9 cellular contexts compared by ENCODE assay signal in genomic region chr2:42128731-42129486, GRCh38. TPM values are rescaled to one million over a fixed set of nuclear protein-coding genes. Genes with fewer than 3 reads are reported as not detected.
DNase-seq lines count a peak whose midpoint lies in the region; ATAC-seq lines count a peak whose summit lies in the region.
"Had no signal": no experiment of that assay in that cellular context is flagged by ENCODE, and none has a peak within 500 bp of the region (broad histone marks: within the 10 kb centered on the region; RNA-seq: fewer than 3 reads in every experiment).

No MANE protein-coding gene starts in this region.

- peak; percentile 63 for DNase-seq in GM03348 (ENCODE audit: low spot score)
- no peak for DNase-seq in neuronal stem cell (ENCODE audit: low spot score)
- no peak for DNase-seq in OCI-M2 (lab: John Stamatoyannopoulos, UW; ENCODE audit: unreplicated experiment)
- no peak for DNase-seq in OCI-M1 (lab: John Stamatoyannopoulos, UW)

- peak overlapping the region; percentile 82 for H3K4me3 Mint-ChIP-seq in activated T-helper 17 cell treated with anti-CD3 and anti-CD28 coated beads, Interleukin-2, amount 50 U/mL, for 72 hours

- H4K8ac ChIP-seq in neuronal stem cell (ENCODE audit: low read depth, low read length) = no peak overlapping the region

- no peaks in the 10 kb centered on the region for H3K27me3 ChIP-seq in neuronal stem cell (ENCODE audit: control insufficient read depth in 3 of 3, insufficient read depth in 3 of 3, low read depth in 1 of 3, low read length in 3 of 3)
- H3K27me3 ChIP-seq: cardiac muscle cell had no signal

- no peak overlapping the region for H2BK120ac ChIP-seq in neuronal stem cell (ENCODE audit: low read depth, low read length)

- H3K4ac ChIP-seq in neuronal stem cell (ENCODE audit: low read length) = no peak overlapping the region

- H3K9me3 ChIP-seq in neuronal stem cell (replicated peaks in 1 of 2; ENCODE audit: control insufficient read depth in 2 of 2, insufficient read depth in 1 of 2, low read depth in 1 of 2, low read length in 2 of 2) = no peaks in the 10 kb centered on the region

- H3K9ac ChIP-seq in neuronal stem cell (ENCODE audit: low read depth, low read length, poor library complexity) = no peak overlapping the region

- no peak overlapping the region for H3K27ac ChIP-seq in neuronal stem cell (replicated peaks; ENCODE audit: low read length)
- H3K27ac ChIP-seq: cardiac muscle cell had no signal

- H2AFZ ChIP-seq in neuronal stem cell (ENCODE audit: low read length) = peak overlapping the region; percentile 21

- no peak overlapping the region for H2AK5ac ChIP-seq in neuronal stem cell (ENCODE audit: low read depth, low read length)

- WGBS in neuronal stem cell (ENCODE audit: extremely low coverage in 2 of 2, insufficient read length in 2 of 2, insufficient replicate concordance in 1 of 2), 2 donors = no CpG with 5 or more reads among the region's 7 CpGs

- no peak overlapping the region for H4K91ac ChIP-seq in neuronal stem cell (ENCODE audit: low read depth, low read length, poor library complexity)

- no peak overlapping the region for H2BK15ac ChIP-seq in neuronal stem cell (ENCODE audit: low read length)

- no peak overlapping the region for H3K14ac ChIP-seq in neuronal stem cell (ENCODE audit: low read length)

- no peak overlapping the region for H3K18ac ChIP-seq in neuronal stem cell (ENCODE audit: low read length)

- no peaks in the 10 kb centered on the region for H3K36me3 Mint-ChIP-seq in activated T-helper 17 cell treated with anti-CD3 and anti-CD28 coated beads, Interleukin-2, amount 50 U/mL, for 72 hours (ENCODE audit: low read depth)

- H3K27me3 Mint-ChIP-seq in activated T-helper 17 cell treated with anti-CD3 and anti-CD28 coated beads, Interleukin-2, amount 50 U/mL, for 72 hours = no peaks in the 10 kb centered on the region

- peak; percentile 16 for ATAC-seq in HG03442 (IDR thresholded peaks at IDR 0.05; ENCODE audit: unreplicated experiment)
- no peak for ATAC-seq in activated T-helper 17 cell treated with anti-CD3 and anti-CD28 coated beads, Interleukin-2, amount 50 U/mL, for 72 hours (replicated peaks)
- no peak for ATAC-seq in GM21381 (IDR thresholded peaks at IDR 0.05; ENCODE audit: unreplicated experiment)
- ATAC-seq in HG03039 (IDR thresholded peaks at IDR 0.05; ENCODE audit: unreplicated experiment) = no peak

- peaks cover 48% of the 10 kb centered on the region for H3K4me1 Mint-ChIP-seq in activated T-helper 17 cell treated with anti-CD3 and anti-CD28 coated beads, Interleukin-2, amount 50 U/mL, for 72 hours

- H2BK12ac ChIP-seq in neuronal stem cell (ENCODE audit: low read length) = no peak overlapping the region

- H3K4me3 ChIP-seq in neuronal stem cell (ENCODE audit: low read length in 2 of 2) = no peak overlapping the region
- H3K4me3 ChIP-seq: cardiac muscle cell had no signal

- no peaks in the 10 kb centered on the region for H3K9me3 Mint-ChIP-seq in activated T-helper 17 cell treated with anti-CD3 and anti-CD28 coated beads, Interleukin-2, amount 50 U/mL, for 72 hours

- no peak overlapping the region for H3K23ac ChIP-seq in neuronal stem cell (ENCODE audit: low read depth, low read length, poor library complexity)

- H3K4me1 ChIP-seq in neuronal stem cell (ENCODE audit: control insufficient read depth in 2 of 2, insufficient read depth in 1 of 2, low read depth in 1 of 2, low read length in 2 of 2) = peaks cover 9 to 17% of the 10 kb centered on the region in 2 donors

- H3K27ac Mint-ChIP-seq in activated T-helper 17 cell treated with anti-CD3 and anti-CD28 coated beads, Interleukin-2, amount 50 U/mL, for 72 hours = peak overlapping the region; percentile 96

- H3K36me3 ChIP-seq in neuronal stem cell (replicated peaks in 1 of 2; ENCODE audit: control insufficient read depth in 2 of 2, insufficient read depth in 2 of 2, low read length in 2 of 2) = no peaks in the 10 kb centered on the region
- H3K36me3 ChIP-seq: cardiac muscle cell had no signal

- no peaks in the 10 kb centered on the region for H3K79me1 ChIP-seq in neuronal stem cell (ENCODE audit: low read depth, low read length)

- H3K4me2 ChIP-seq in neuronal stem cell (ENCODE audit: insufficient read depth, low read length, poor library complexity, severe bottlenecking) = no peak overlapping the region

- H2BK5ac ChIP-seq in neuronal stem cell (ENCODE audit: low read length) = no peak overlapping the region

RNA-seq across cellular contexts. Expression of gene EML4, which starts 40.2 kb away (rescaled TPM):
- total RNA-seq in activated T-helper 17 cell treated with anti-CD3 and anti-CD28 coated beads, Interleukin-2, amount 50 U/mL, for 72 hours = 10 to 100 TPM; 69.9 to 93.7 TPM
- polyA plus RNA-seq in neuronal stem cell (2013, experiment 1 of 2) = 45.6 TPM
- polyA plus RNA-seq in neuronal stem cell (2013, experiment 2 of 2) = 46.5 TPM
